ENCODE assay signal across 9 cellular contexts in the genomic region with DNA sequence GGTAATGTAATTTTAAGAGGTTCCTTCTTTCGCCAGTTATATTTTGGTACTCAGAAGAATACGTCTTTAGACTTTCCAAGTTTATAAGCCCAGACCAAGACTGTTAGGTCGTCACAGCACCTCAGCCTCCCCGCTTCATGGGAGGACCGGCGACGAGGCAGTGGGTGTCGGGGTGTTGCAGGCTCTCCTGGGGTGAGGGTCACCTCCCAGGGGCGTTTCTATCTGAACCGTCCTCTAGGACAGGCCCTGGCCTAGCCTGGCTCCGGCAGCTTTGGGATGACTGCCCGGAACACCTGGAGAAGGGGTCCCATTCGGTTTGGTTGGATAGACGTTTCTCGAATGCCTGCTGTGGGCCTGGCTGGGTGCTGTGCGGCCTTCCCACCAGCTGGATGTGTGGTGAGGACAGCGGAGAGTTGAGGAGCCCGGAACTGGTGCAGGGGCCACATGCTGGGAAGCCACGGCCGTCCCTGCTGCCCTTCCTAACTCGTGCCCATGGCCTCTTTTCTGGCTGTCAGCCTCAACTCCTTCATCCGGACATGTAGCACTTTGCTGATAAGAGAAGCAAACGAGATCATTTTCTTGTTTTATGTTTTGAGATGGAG. TPM values are rescaled to one million over a fixed set of nuclear protein-coding genes. Genes with fewer than 3 reads are reported as not detected.
DNase-seq lines count a peak whose midpoint lies in the region; TF ChIP-seq lines count a peak whose summit lies in the region.
"Had no signal": no experiment of that assay in that cellular context is flagged by ENCODE, and none has a peak within 500 bp of the region (broad histone marks: within the 10 kb centered on the region; RNA-seq: fewer than 3 reads in every experiment).

No MANE protein-coding gene starts in this region.

- no peak overlapping the region for H2AK5ac ChIP-seq in H9 (ENCODE audit: insufficient read length, low read length)

- TF ChIP-seq CTCF in H9 (conservative IDR thresholded peaks at IDR 0.05) (no peak), WERI-Rb-1 (IDR thresholded peaks at IDR 0.05; ENCODE audit: low read depth, low read length) (no peak)

- peaks cover 7% of the 10 kb centered on the region for H3K23me2 ChIP-seq in H9 (ENCODE audit: insufficient read length, low read depth, low read length, poor library complexity, severe bottlenecking)

- H2BK5ac ChIP-seq in H9 (ENCODE audit: insufficient read length, low read length): no peak overlapping the region

- H3K18ac ChIP-seq in H9 (ENCODE audit: insufficient read length, low read depth, low read length): no peak overlapping the region

- H3K4me1 Mint-ChIP-seq in H9: peaks cover 18 to 35% of the 10 kb centered on the region in 2 experiments

- H3K27ac Mint-ChIP-seq in H9: peak overlapping the region in 1 of 3 experiments; percentile 53; a peak in 1 of 7 replicates

- H3K27me3 Mint-ChIP-seq in H9 (ENCODE audit: low read depth): peaks cover 2% of the 10 kb centered on the region; the same call in 1 of the 2 replicates

- no peak overlapping the region for H4K5ac ChIP-seq in H9 (ENCODE audit: insufficient read length, low read depth, low read length)

- no peak overlapping the region for H4K8ac ChIP-seq in H9 (replicated peaks; ENCODE audit: insufficient read length, low read depth, low read length)

- no peaks in the 10 kb centered on the region; a peak in 1 of 5 replicates for H3K9me3 Mint-ChIP-seq in H9

- no peak overlapping the region for H3T11ph ChIP-seq in H9 (ENCODE audit: low read length)

- H2BK20ac ChIP-seq in H9 (ENCODE audit: low read depth, low read length, poor library complexity, severe bottlenecking): no peak overlapping the region

- peaks cover 0 to 20% (median 15%) of the 10 kb centered on the region in 3 experiments; a peak in 6 of 7 replicates for H3K36me3 Mint-ChIP-seq in H9 (ENCODE audit: insufficient read depth in 1 of 3, low read depth in 3 of 3)

- no peak overlapping the region for H4K91ac ChIP-seq in H9 (ENCODE audit: insufficient read length, low read depth, low read length)

- H3K27me3 ChIP-seq in H9 (ENCODE audit: insufficient read depth, low read length) (no peaks in the 10 kb centered on the region), WERI-Rb-1 (ENCODE audit: insufficient read depth, low read depth, severe bottlenecking) (no peaks in the 10 kb centered on the region)

- peak overlapping the region; percentile 48 for H3K9ac ChIP-seq in H9 (ENCODE audit: extremely low read depth, insufficient read length, low read length)

- H2BK12ac ChIP-seq in H9 (ENCODE audit: insufficient read length, low read depth, low read length): no peak overlapping the region

- peaks cover 2% of the 10 kb centered on the region for H3K79me1 ChIP-seq in H9 (ENCODE audit: insufficient read depth, low read depth, low read length, poor library complexity, severe bottlenecking)

- no peak overlapping the region for H3K4ac ChIP-seq in H9 (ENCODE audit: low read depth, low read length)

- no peak overlapping the region for H2BK15ac ChIP-seq in H9 (ENCODE audit: low read depth, low read length)

- H3K4me3 Mint-ChIP-seq in H9: peak overlapping the region; percentile 81 to 86

- no peak overlapping the region; the same call in 1 of the 2 replicates for H3K14ac ChIP-seq in H9 (ENCODE audit: insufficient read depth, low read length)

- no peak overlapping the region for H2AFZ ChIP-seq in H9 (ENCODE audit: low read length)

- H2BK120ac ChIP-seq in H9 (ENCODE audit: low read depth, low read length, poor library complexity, severe bottlenecking): no peak overlapping the region

- WGBS in H9 (ENCODE audit: extremely low coverage, insufficient read length, low lambda C conversion rate): no CpG with 5 or more reads among the region's 23 CpGs

- H3K4me3 ChIP-seq in WERI-Rb-1 (ENCODE audit: low read depth, low read length) (peak overlapping the region; percentile 52), skin epidermis (peak overlapping the region; percentile 78 to 96 (median 87))

- DNase-seq in H9: no peak
- no peak for DNase-seq in WERI-Rb-1
- DNase-seq in hepatic stellate cell (ENCODE audit: low spot score): peak; percentile 46
- DNase-seq in iPS-NIHi11 (ENCODE audit: low spot score): no peak
- DNase-seq in nucleus accumbens (lab: John Stamatoyannopoulos, UW): no peak
- DNase-seq in SKM-1 (lab: John Stamatoyannopoulos, UW; ENCODE audit: unreplicated experiment): no peak
- DNase-seq in NCI-H226: no peak

- H3K9me3 ChIP-seq in H9 (ENCODE audit: control insufficient read depth, low read depth, low read length): no peaks in the 10 kb centered on the region
- no peaks in the 10 kb centered on the region for H3K9me3 ChIP-seq in WERI-Rb-1 (ENCODE audit: severe bottlenecking)

- no peak overlapping the region for H3K56ac ChIP-seq in H9 (ENCODE audit: insufficient read length, low read depth, low read length)

- no peaks in the 10 kb centered on the region for H4K20me1 ChIP-seq in H9 (ENCODE audit: control insufficient read depth, insufficient read depth, insufficient read length)

- H3K79me2 ChIP-seq in H9 (ENCODE audit: insufficient read depth, low read length): peaks cover 13% of the 10 kb centered on the region; the same call in 1 of the 2 replicates

- peak overlapping the region; percentile 74 for H3K4me2 ChIP-seq in H9 (ENCODE audit: insufficient read depth, insufficient read length, low read length)

- H3K27ac ChIP-seq in H9 (ENCODE audit: insufficient read length, low read depth, low read length) (no peak overlapping the region), WERI-Rb-1 (no peak overlapping the region; the same call in 1 of the 2 replicates), skin epidermis (peak overlapping the region; percentile 7 to 98 (median 95))

- peaks cover 4% of the 10 kb centered on the region; the same call in 1 of the 2 replicates for H3K36me3 ChIP-seq in WERI-Rb-1

- no peaks in the 10 kb centered on the region for H3K4me1 ChIP-seq in H9 (ENCODE audit: insufficient read depth, low read length)

- no peak overlapping the region for H3K23ac ChIP-seq in H9 (ENCODE audit: insufficient read length, low read depth, low read length)

RNA-seq across cellular contexts. Expression of a gene that starts 1.1 kb away (rescaled TPM):
- 42.9 and 47.3 TPM in 2 replicates for total RNA-seq in H9 (2021)

RNA-seq across cellular contexts. Expression of a gene that starts 19.3 kb away (rescaled TPM):
- total RNA-seq in H9 (2021): 1.8 and 1.9 TPM in 2 replicates
- total RNA-seq: subcutaneous adipose tissue had no signal

RNA-seq across cellular contexts. Expression of a gene that starts 56.6 kb away (rescaled TPM):
- total RNA-seq in H9 (2021): 25.1 and 27.7 TPM in 2 replicates

Comparison
In these comparisons a context has a peak if more than half of its experiments do, and no peak if none do; other contexts are left out.
1. H3K27ac ChIP-seq: peak in skin epidermis (21 of 21); none in H9 (single experiment) and WERI-Rb-1 (single experiment).